14 cellular contexts compared by ENCODE assay signal in genomic region chr12:105922670-105923102, GRCh38.
DNase-seq lines count a peak whose midpoint lies in the region; ATAC-seq, FAIRE-seq and TF ChIP-seq lines count a peak whose summit lies in the region.
"Had no signal": no experiment of that assay in that cellular context is flagged by ENCODE, and none has a peak within 500 bp of the region (broad histone marks: within the 10 kb centered on the region; RNA-seq: fewer than 3 reads in every experiment).

No MANE protein-coding gene starts in this region.

- no peak overlapping the region for H2AK9ac ChIP-seq in IMR-90 (replicated peaks; ENCODE audit: low read depth, low read length, poor library complexity)

- H3K4me1 ChIP-seq in IMR-90 (ENCODE audit: control insufficient read depth, insufficient read depth, low read length) (peaks cover 11% of the 10 kb centered on the region), small intestine (ENCODE audit: control insufficient read depth in 2 of 2, insufficient read depth in 1 of 2, low read depth in 1 of 2, low read length in 1 of 2) (no peaks in the 10 kb centered on the region), lower lobe of right lung (no peaks in the 10 kb centered on the region)
- H3K4me1 ChIP-seq: left lung had no signal

- CTCF ChIA-PET in IMR-90 (lab: Yijun Ruan, JAX) = interaction anchor here (0.6 to 1.0 kb wide), 2 partner anchors 10 to 559 kb away, joined by 3 read pairs; no protein-coding TSS in a partner anchor

- POLR2A ChIA-PET in IMR-90 (lab: Charles Lee; ENCODE audit: unreplicated experiment) = no interaction called here

- no peaks in the 10 kb centered on the region for H3K79me1 ChIP-seq in IMR-90 (ENCODE audit: low read depth in 1 of 2, low read length in 2 of 2)

- H3K4me3 Mint-ChIP-seq in natural killer cell = no peak overlapping the region
- H3K4me3 Mint-ChIP-seq: CD4-positive, alpha-beta memory T cell had no signal

- H2BK20ac ChIP-seq in IMR-90 (ENCODE audit: low read depth, low read length) = peak overlapping the region; percentile 69; the same call in 1 of the 2 replicates

- no TSS peak for BruUV-seq in IMR-90 (replicated peaks; lab: Mats Ljungman, UMichigan)

- H3K36me3 ChIP-seq in IMR-90 (ENCODE audit: control insufficient read depth, insufficient read depth, low read length) (no peaks in the 10 kb centered on the region), small intestine (ENCODE audit: control insufficient read depth in 2 of 2, insufficient read depth in 2 of 2, low read length in 2 of 2) (no peaks in the 10 kb centered on the region), lower lobe of right lung (no peaks in the 10 kb centered on the region)
- H3K36me3 ChIP-seq: left lung had no signal

- no peaks in the 10 kb centered on the region for H3K36me3 Mint-ChIP-seq in natural killer cell
- H3K36me3 Mint-ChIP-seq: CD4-positive, alpha-beta memory T cell had no signal

- H3K4ac ChIP-seq in IMR-90 (ENCODE audit: low read depth, low read length) = peak overlapping the region; percentile 83

- H3K27ac Mint-ChIP-seq in natural killer cell = no peak overlapping the region
- H3K27ac Mint-ChIP-seq: CD4-positive, alpha-beta memory T cell had no signal

- no peak overlapping the region for H4K5ac ChIP-seq in IMR-90 (ENCODE audit: low read depth, low read length)

- H3K9me3 ChIP-seq in IMR-90 (ENCODE audit: control insufficient read depth, insufficient read depth, low read length) (no peaks in the 10 kb centered on the region), small intestine (ENCODE audit: control insufficient read depth, low read depth) (no peaks in the 10 kb centered on the region), lower lobe of right lung (no peaks in the 10 kb centered on the region)
- H3K9me3 ChIP-seq: left lung had no signal

- no peak for TF ChIP-seq CTCF in IMR-90 (conservative IDR thresholded peaks at IDR 0.05; ENCODE audit: low read depth, low read length)
- no peak for TF ChIP-seq CTCF in natural killer cell (IDR thresholded peaks at IDR 0.05)
- TF ChIP-seq CTCF in lower lobe of right lung (IDR thresholded peaks at IDR 0.05) = no peak

- peak overlapping the region; percentile 82 for H2BK120ac ChIP-seq in IMR-90 (ENCODE audit: low read depth, low read length)

- no peak overlapping the region for H3K4me3 ChIP-seq in IMR-90 (ENCODE audit: insufficient read depth, low read depth, low read length)
- H3K4me3 ChIP-seq in small intestine (ENCODE audit: low read depth in 1 of 2, low read length in 2 of 2) = no peak overlapping the region
- H3K4me3 ChIP-seq in lower lobe of right lung = no peak overlapping the region
- H3K4me3 ChIP-seq: left lung had no signal

- H3K27me3 Mint-ChIP-seq in natural killer cell (ENCODE audit: low read depth in 2 of 2) = peaks cover 9 to 17% of the 10 kb centered on the region in 2 donors

- H4K8ac ChIP-seq in IMR-90 (ENCODE audit: low read depth in 2 of 2, low read length in 2 of 2) = peak overlapping the region in 1 of 2 experiments; percentile 66; a peak in 2 of 4 replicates

- peak overlapping the region; percentile 63; the same call in 2 of the 3 replicates for H2BK15ac ChIP-seq in IMR-90 (ENCODE audit: low read depth, low read length)

- H3K27me3 ChIP-seq in IMR-90 (ENCODE audit: control insufficient read depth, insufficient read depth, low read length) = no peaks in the 10 kb centered on the region
- no peaks in the 10 kb centered on the region for H3K27me3 ChIP-seq in small intestine (ENCODE audit: control insufficient read depth in 2 of 2, insufficient read depth in 2 of 2, low read length in 2 of 2)
- H3K27me3 ChIP-seq in lower lobe of right lung (ENCODE audit: low read depth) = no peaks in the 10 kb centered on the region
- H3K27me3 ChIP-seq: left lung had no signal

- H2AFZ ChIP-seq in IMR-90 (replicated peaks; ENCODE audit: low read length, poor library complexity) = peak overlapping the region; percentile 24

- peak overlapping the region; percentile 20; the same call in 1 of the 2 replicates for H3K14ac ChIP-seq in IMR-90 (replicated peaks; ENCODE audit: low read depth, low read length)

- WGBS in IMR-90 (ENCODE audit: extremely low coverage in 2 of 2, insufficient read length in 1 of 2), 2 experiments = 60% methylated on average over 1 of the region's 5 CpGs; no CpG with 5 or more reads in 1 of the 2 experiments
- 87 to 93% (median 90%) methylated on average over 5 of the region's 5 CpGs for WGBS in small intestine, 3 donors

- no peaks in the 10 kb centered on the region for H3K4me1 Mint-ChIP-seq in natural killer cell
- H3K4me1 Mint-ChIP-seq: CD4-positive, alpha-beta memory T cell had no signal

- TF ChIP-seq RAD21 in IMR-90 (IDR thresholded peaks at IDR 0.05; ENCODE audit: low read length) = peak; percentile 30

- no peak overlapping the region for H3K27ac ChIP-seq in IMR-90 (ENCODE audit: insufficient read depth, low read length)
- H3K27ac ChIP-seq in small intestine (ENCODE audit: low read depth in 1 of 2, low read length in 1 of 2) = no peak overlapping the region
- H3K27ac ChIP-seq in lower lobe of right lung = no peak overlapping the region
- H3K27ac ChIP-seq: left lung, VCaP had no signal

- peak overlapping the region; percentile 0; the same call in 1 of the 2 replicates for H3K18ac ChIP-seq in IMR-90 (ENCODE audit: low read depth, low read length)

- ATAC-seq in IMR-90 (ENCODE audit: low read depth) (peak; percentile 91), natural killer cell (no peak), lower lobe of right lung (no peak)
- ATAC-seq: left lung had no signal

- in situ Hi-C loops in IMR-90 (cut with MboI; ENCODE audit: low sequenced_read_pairs) = no loop called here

- FAIRE-seq in small intestine (lab: Jason Lieb, UNC) = no peak

- H2AK5ac ChIP-seq in IMR-90 (ENCODE audit: low read depth, low read length) = peak overlapping the region; percentile 71; the same call in 1 of the 2 replicates

- H3K56ac ChIP-seq in IMR-90 (ENCODE audit: extremely low read depth, insufficient read depth, low read length) = no peak overlapping the region

- peak overlapping the region; percentile 51 for H2BK5ac ChIP-seq in IMR-90 (ENCODE audit: low read depth, low read length, poor library complexity, severe bottlenecking)

- H3K9me3 Mint-ChIP-seq in natural killer cell = peaks cover 0 to under 1% of the 10 kb centered on the region in 2 donors

- H3K23ac ChIP-seq in IMR-90 (ENCODE audit: low read depth, low read length) = peak overlapping the region; percentile 29; the same call in 1 of the 2 replicates

- H4K20me1 ChIP-seq in IMR-90 (ENCODE audit: insufficient read depth, low read length) = no peaks in the 10 kb centered on the region

- H3K4me2 ChIP-seq in IMR-90 (ENCODE audit: low read depth, low read length) = peak overlapping the region; percentile 34; the same call in 1 of the 2 replicates

- peaks cover 7% of the 10 kb centered on the region for H3K9me1 ChIP-seq in IMR-90 (ENCODE audit: insufficient read depth, low read length)

- H4K91ac ChIP-seq in IMR-90 (ENCODE audit: insufficient read depth, low read depth, low read length) = peak overlapping the region; percentile 75

- intact Hi-C loops in IMR-90 (cut with micrococcal nuclease) = no loop called here
- intact Hi-C loops in natural killer cell (cut with micrococcal nuclease) = no loop called here
- intact Hi-C loops in lower lobe of right lung (cut with DNase I) = no loop called here

- TF ChIP-seq POLR2A in IMR-90 (IDR thresholded peaks at IDR 0.05; ENCODE audit: low read depth, low read length) = no peak

- DNase-seq in AG08395 (ENCODE audit: low spot score) = peak; percentile 74
- DNase-seq in IMR-90 = peak; percentile 91
- DNase-seq in astrocyte of the hippocampus (ENCODE audit: low read depth, low spot score) = peak; percentile 45
- peak; percentile 65 for DNase-seq in hepatic stellate cell (ENCODE audit: low spot score)
- DNase-seq in NCI-H510A treated with DMSO at 0.1 percent for 48 hours (lab: John Stamatoyannopoulos, UW) = no peak
- DNase-seq in small intestine = no peak
- DNase-seq in natural killer cell = no peak
- no peak for DNase-seq in lower lobe of right lung
- DNase-seq: activated gamma-delta T cell treated with Interleukin-2 at 50 U/mL for 16 hours; CD4-positive, alpha-beta memory T cell; H7; left lung; NCI-H774 had no signal

- no peak overlapping the region for H3K9ac ChIP-seq in IMR-90 (ENCODE audit: low read depth, low read length)

- dilution Hi-C loops in IMR-90 (cut with HindIII; ENCODE audit: low sequenced_read_pairs, unreplicated experiment) = no loop called here

TF ChIP-seq in IMR-90, 13 proteins besides CTCF, POLR2A, EP300 and RAD21:
- peak; percentile 83 for TF ChIP-seq FOS (IDR thresholded peaks at IDR 0.05; ENCODE audit: low read depth, low read length)
- peak; percentile 29 for TF ChIP-seq RCOR1 (IDR thresholded peaks at IDR 0.05; ENCODE audit: insufficient replicate concordance, low read length)
- no peak for TF ChIP-seq ELK1 (IDR thresholded peaks at IDR 0.05; ENCODE audit: borderline replicate concordance, low read depth, low read length)
- peak; percentile 17; the same call in 1 of the 2 replicates for TF ChIP-seq SMC3 (IDR thresholded peaks at IDR 0.05; ENCODE audit: low read depth, low read length)
- TF ChIP-seq BHLHE40 (IDR thresholded peaks at IDR 0.05; ENCODE audit: low read depth, low read length) = peak; percentile 11; the same call in 1 of the 2 replicates

Comparison
In these comparisons a context has a peak if more than half of its experiments do, and no peak if none do; other contexts are left out.
1. DNase-seq: peak in AG08395 (single experiment), IMR-90 (single experiment), astrocyte of the hippocampus (single experiment) and hepatic stellate cell (single experiment); none in NCI-H510A treated with DMSO at 0.1 percent for 48 hours (single experiment), small intestine (single experiment), natural killer cell (single experiment) and lower lobe of right lung (single experiment).